Comparison of ENCODE assay signal across 20 cellular contexts in the genomic region with DNA sequence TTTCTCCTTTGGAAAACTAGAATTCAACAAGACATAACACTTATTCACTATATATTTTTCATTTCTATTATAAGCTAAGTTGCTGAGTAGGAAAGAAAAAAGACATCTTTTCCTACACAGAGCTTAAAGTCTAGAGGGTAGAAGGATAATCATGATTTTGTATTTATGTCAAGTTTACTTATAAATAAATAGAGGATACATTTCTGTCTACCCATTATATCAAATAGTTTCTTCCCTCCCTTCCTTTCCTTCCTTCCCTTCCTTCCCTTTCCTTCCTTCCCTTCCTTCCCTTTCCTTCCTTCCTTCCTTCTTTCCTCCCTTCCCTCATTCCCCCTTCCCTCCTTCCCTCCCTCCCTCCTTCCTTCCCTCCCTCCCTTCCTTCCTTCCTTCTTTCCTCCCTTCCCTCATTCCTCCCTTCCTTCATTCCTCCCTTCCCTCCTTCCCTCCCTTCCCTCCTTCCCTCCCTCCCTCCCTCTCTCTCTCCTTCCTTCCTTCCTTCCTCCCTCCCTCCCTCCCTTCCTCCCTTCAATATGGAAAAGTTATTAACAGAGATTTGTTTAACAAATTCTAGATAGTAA.
"Had no signal": no experiment of that assay in that cellular context is flagged by ENCODE, and none has a peak within 500 bp of the region (broad histone marks: within the 10 kb centered on the region; RNA-seq: fewer than 3 reads in every experiment).

No MANE protein-coding gene starts in this region.

- H3K36me3 ChIP-seq: colonic mucosa, heart left ventricle, neutrophil, pancreas, suprapubic skin, thyroid gland, upper lobe of right lung had no signal

- H3K4me1 Mint-ChIP-seq: naive thymus-derived CD4-positive, alpha-beta T cell; nephron progenitor cell; stimulated activated effector memory CD8-positive, alpha-beta T cell treated with anti-CD3 and anti-CD28 coated beads, Interleukin-12 subunit alpha, Interleukin-12 subunit beta, amount 100 ng/mL, for 72 hours had no signal

- H3K9me3 Mint-ChIP-seq: nephron progenitor cell; stimulated activated effector memory CD8-positive, alpha-beta T cell treated with anti-CD3 and anti-CD28 coated beads, Interleukin-12 subunit alpha, Interleukin-12 subunit beta, amount 100 ng/mL, for 72 hours had no signal

- H3K27ac ChIP-seq: colonic mucosa, heart left ventricle, neutrophil, pancreas, thyroid gland, upper lobe of right lung had no signal

- H3K9me3 ChIP-seq: colonic mucosa, heart left ventricle, neutrophil, pancreas, suprapubic skin, thyroid gland, upper lobe of right lung had no signal

- H3K4me3 Mint-ChIP-seq: naive thymus-derived CD4-positive, alpha-beta T cell; nephron progenitor cell; stimulated activated effector memory CD8-positive, alpha-beta T cell treated with anti-CD3 and anti-CD28 coated beads, Interleukin-12 subunit alpha, Interleukin-12 subunit beta, amount 100 ng/mL, for 72 hours had no signal

- H3K27ac Mint-ChIP-seq: naive thymus-derived CD4-positive, alpha-beta T cell; nephron progenitor cell; progenitor cell of endocrine pancreas; stimulated activated effector memory CD8-positive, alpha-beta T cell treated with anti-CD3 and anti-CD28 coated beads, Interleukin-12 subunit alpha, Interleukin-12 subunit beta, amount 100 ng/mL, for 72 hours had no signal

- H3K36me3 Mint-ChIP-seq: naive thymus-derived CD4-positive, alpha-beta T cell; stimulated activated effector memory CD8-positive, alpha-beta T cell treated with anti-CD3 and anti-CD28 coated beads, Interleukin-12 subunit alpha, Interleukin-12 subunit beta, amount 100 ng/mL, for 72 hours had no signal

- DNase-seq: cerebellar nuclear complex; colonic mucosa; dermis blood vessel endothelial cell; erythroblast; foreskin melanocyte; heart left ventricle; hypothalamus; naive thymus-derived CD4-positive, alpha-beta T cell; nephron progenitor cell; pancreas; right cardiac atrium; stimulated activated CD4-positive, alpha-beta T cell treated with anti-CD3 and anti-CD28 coated beads, Interleukin-4, amount 100 ng/mL, for 1 hour; stimulated activated CD8-positive, alpha-beta memory T cell treated with anti-CD3 and anti-CD28 coated beads, Interleukin-4, amount 100 ng/mL, for 48 hours; stimulated activated naive CD8-positive, alpha-beta T cell treated with anti-CD3 and anti-CD28 coated beads, Interleukin-15, Interleukin-2, amounts not matched to agents 100 U/mL and 50 U/mL, for 24 hours; thyroid gland; upper lobe of right lung had no signal

- ATAC-seq: heart left ventricle; naive thymus-derived CD4-positive, alpha-beta T cell; pancreas; right cardiac atrium; stimulated activated effector memory CD8-positive, alpha-beta T cell treated with anti-CD3 and anti-CD28 coated beads, Interleukin-12 subunit alpha, Interleukin-12 subunit beta, amount 100 ng/mL, for 72 hours; stimulated activated naive CD8-positive, alpha-beta T cell treated with anti-CD3 and anti-CD28 coated beads, Interleukin-15, Interleukin-2, amounts not matched to agents 100 U/mL and 50 U/mL, for 24 hours; upper lobe of right lung had no signal

- H3K4me3 ChIP-seq: colonic mucosa, heart left ventricle, pancreas, suprapubic skin, thyroid gland, upper lobe of right lung had no signal

- H3K27me3 ChIP-seq: colonic mucosa, heart left ventricle, neutrophil, pancreas, suprapubic skin, thyroid gland, upper lobe of right lung had no signal

- H3K4me1 ChIP-seq: colonic mucosa, heart left ventricle, pancreas, suprapubic skin, thyroid gland, upper lobe of right lung had no signal

- H3K27me3 Mint-ChIP-seq: naive thymus-derived CD4-positive, alpha-beta T cell; progenitor cell of endocrine pancreas had no signal
